9 cellular contexts compared by ENCODE assay signal in genomic region chrX:118420462-118420861, GRCh38.
DNase-seq lines count a peak whose midpoint lies in the region; ATAC-seq and TF ChIP-seq lines count a peak whose summit lies in the region.
"Had no signal": no experiment of that assay in that cellular context is flagged by ENCODE, and none has a peak within 500 bp of the region (broad histone marks: within the 10 kb centered on the region; RNA-seq: fewer than 3 reads in every experiment).

No MANE protein-coding gene starts in this region.

- H3K79me1 ChIP-seq in IMR-90 (ENCODE audit: low read depth in 1 of 2, low read length in 2 of 2) = peaks cover 0 to 3% of the 10 kb centered on the region in 2 experiments; a peak in 1 of 4 replicates

- H3K4ac ChIP-seq in IMR-90 (ENCODE audit: low read depth, low read length) = no peak overlapping the region

- CTCF ChIA-PET in IMR-90 (lab: Yijun Ruan, JAX) = no interaction called here

- no peak overlapping the region for H4K91ac ChIP-seq in IMR-90 (ENCODE audit: insufficient read depth, low read depth, low read length)

- H2BK20ac ChIP-seq in IMR-90 (ENCODE audit: low read depth, low read length) = no peak overlapping the region

- ATAC-seq in stimulated activated naive CD8-positive, alpha-beta T cell treated with anti-CD3 and anti-CD28 coated beads, Interleukin-15, Interleukin-2, amounts not matched to agents 100 U/mL and 50 U/mL, for 24 hours = no peak
- ATAC-seq in IMR-90 (ENCODE audit: low read depth) (peak; percentile 69), HG03521 (IDR thresholded peaks at IDR 0.05; ENCODE audit: unreplicated experiment) (no peak)

- dilution Hi-C loops in IMR-90 (cut with HindIII; ENCODE audit: low sequenced_read_pairs, unreplicated experiment) = no loop called here

- no peak overlapping the region for H3K56ac ChIP-seq in IMR-90 (ENCODE audit: extremely low read depth, insufficient read depth, low read length)

- H3K4me1 Mint-ChIP-seq in stimulated activated naive CD8-positive, alpha-beta T cell treated with anti-CD3 and anti-CD28 coated beads, Interleukin-15, Interleukin-2, amounts not matched to agents 100 ng/mL and 50 ng/mL, for 24 hours (ENCODE audit: low read depth) = peaks cover 10% of the 10 kb centered on the region
- H3K4me1 Mint-ChIP-seq in activated T-helper 2 cell treated with anti-CD3 and anti-CD28 coated beads, Interferon-gamma antibody, Interleukin-2, Interleukin-4, amounts not matched to agents 10 μg/mL and 5 μg/mL and 100 μg/mL, durations not matched to agents 14 hours and 24 hours and 36 hours (ENCODE audit: low read depth) = peaks cover 11% of the 10 kb centered on the region

- H3K36me3 Mint-ChIP-seq in stimulated activated naive CD8-positive, alpha-beta T cell treated with anti-CD3 and anti-CD28 coated beads, Interleukin-15, Interleukin-2, amounts not matched to agents 100 ng/mL and 50 ng/mL, for 24 hours (ENCODE audit: low read depth) = peaks cover 22% of the 10 kb centered on the region
- peaks cover 35% of the 10 kb centered on the region for H3K36me3 Mint-ChIP-seq in activated T-helper 2 cell treated with anti-CD3 and anti-CD28 coated beads, Interferon-gamma antibody, Interleukin-2, Interleukin-4, amounts not matched to agents 10 μg/mL and 5 μg/mL and 100 μg/mL, durations not matched to agents 14 hours and 24 hours and 36 hours (ENCODE audit: low read depth)

- no peak overlapping the region for H3K4me3 ChIP-seq in IMR-90 (ENCODE audit: insufficient read depth, low read depth, low read length)
- H3K4me3 ChIP-seq in fibroblast of mammary gland (ENCODE audit: control insufficient read depth, low read depth, low read length) = no peak overlapping the region
- no peak overlapping the region for H3K4me3 ChIP-seq in uterus

- BruUV-seq in IMR-90 (replicated peaks; lab: Mats Ljungman, UMichigan) = no TSS peak

- no peak overlapping the region for H4K5ac ChIP-seq in IMR-90 (ENCODE audit: low read depth, low read length)

- H3K27me3 ChIP-seq in IMR-90 (ENCODE audit: control insufficient read depth, insufficient read depth, low read length) (no peaks in the 10 kb centered on the region), uterus (no peaks in the 10 kb centered on the region)

- H3K27ac Mint-ChIP-seq in stimulated activated naive CD8-positive, alpha-beta T cell treated with anti-CD3 and anti-CD28 coated beads, Interleukin-15, Interleukin-2, amounts not matched to agents 100 ng/mL and 50 ng/mL, for 24 hours = peak overlapping the region; percentile 73
- no peak overlapping the region for H3K27ac Mint-ChIP-seq in activated T-helper 2 cell treated with anti-CD3 and anti-CD28 coated beads, Interferon-gamma antibody, Interleukin-2, Interleukin-4, amounts not matched to agents 10 μg/mL and 5 μg/mL and 100 μg/mL, durations not matched to agents 14 hours and 24 hours and 36 hours

- H3K9me3 ChIP-seq in IMR-90 (ENCODE audit: control insufficient read depth, insufficient read depth, low read length) = no peaks in the 10 kb centered on the region
- no peaks in the 10 kb centered on the region for H3K9me3 ChIP-seq in uterus

- no peaks in the 10 kb centered on the region for H3K9me1 ChIP-seq in IMR-90 (ENCODE audit: insufficient read depth, low read length)

- H2AFZ ChIP-seq in IMR-90 (replicated peaks; ENCODE audit: low read length, poor library complexity) = no peak overlapping the region

- H2BK120ac ChIP-seq in IMR-90 (ENCODE audit: low read depth, low read length) = no peak overlapping the region

- no peak overlapping the region for H3K27ac ChIP-seq in IMR-90 (ENCODE audit: insufficient read depth, low read length)
- peak overlapping the region; percentile 8 to 34 for H3K27ac ChIP-seq in uterus

- H3K9ac ChIP-seq in IMR-90 (ENCODE audit: low read depth, low read length) = no peak overlapping the region

- TF ChIP-seq RAD21 in IMR-90 (IDR thresholded peaks at IDR 0.05; ENCODE audit: low read length) = no peak

- no peak overlapping the region for H2BK15ac ChIP-seq in IMR-90 (ENCODE audit: low read depth, low read length)

- H3K4me1 ChIP-seq in IMR-90 (ENCODE audit: control insufficient read depth, insufficient read depth, low read length) (no peaks in the 10 kb centered on the region), uterus (no peaks in the 10 kb centered on the region)

- H3K18ac ChIP-seq in IMR-90 (ENCODE audit: low read depth, low read length) = no peak overlapping the region

- no peak overlapping the region for H2BK5ac ChIP-seq in IMR-90 (ENCODE audit: low read depth, low read length, poor library complexity, severe bottlenecking)

- H4K20me1 ChIP-seq in IMR-90 (ENCODE audit: insufficient read depth, low read length) = no peaks in the 10 kb centered on the region

- no peak overlapping the region for H2AK9ac ChIP-seq in IMR-90 (replicated peaks; ENCODE audit: low read depth, low read length, poor library complexity)

- no peaks in the 10 kb centered on the region for H3K27me3 Mint-ChIP-seq in stimulated activated naive CD8-positive, alpha-beta T cell treated with anti-CD3 and anti-CD28 coated beads, Interleukin-15, Interleukin-2, amounts not matched to agents 100 ng/mL and 50 ng/mL, for 24 hours
- H3K27me3 Mint-ChIP-seq in activated T-helper 2 cell treated with anti-CD3 and anti-CD28 coated beads, Interferon-gamma antibody, Interleukin-2, Interleukin-4, amounts not matched to agents 10 μg/mL and 5 μg/mL and 100 μg/mL, durations not matched to agents 14 hours and 24 hours and 36 hours (ENCODE audit: low read depth) = no peaks in the 10 kb centered on the region
- H3K27me3 Mint-ChIP-seq: naive B cell had no signal

- H3K14ac ChIP-seq in IMR-90 (replicated peaks; ENCODE audit: low read depth, low read length) = no peak overlapping the region

- intact Hi-C loops in IMR-90 (cut with micrococcal nuclease) = no loop called here
- intact Hi-C loops in uterus (cut with DNase I; ENCODE audit: low total_unique reads) = no loop called here
- intact Hi-C loops in activated T-helper 2 cell treated with anti-CD3 and anti-CD28 coated beads, Interferon-gamma antibody, Interleukin-2, Interleukin-4, amounts not matched to agents 10 μg/mL and 5 μg/mL and 100 μg/mL, durations not matched to agents 14 hours and 24 hours and 36 hours (cut with micrococcal nuclease) = loop anchor here (5.0 kb wide), 1 partner anchor 73 kb away; the partner anchor contains the start of gene WDR44

- POLR2A ChIA-PET in IMR-90 (lab: Charles Lee; ENCODE audit: unreplicated experiment) = no interaction called here

- H3K36me3 ChIP-seq in IMR-90 (ENCODE audit: control insufficient read depth, insufficient read depth, low read length) (peaks cover 4% of the 10 kb centered on the region; the same call in 1 of the 2 replicates), uterus (no peaks in the 10 kb centered on the region)

- H3K4me2 ChIP-seq in IMR-90 (ENCODE audit: low read depth, low read length) = no peak overlapping the region

- TF ChIP-seq CTCF in IMR-90 (conservative IDR thresholded peaks at IDR 0.05; ENCODE audit: low read depth, low read length) = no peak
- TF ChIP-seq CTCF in fibroblast of mammary gland (conservative IDR thresholded peaks at IDR 0.05; ENCODE audit: control insufficient read depth, insufficient read depth, low read depth, low read length) = no peak
- TF ChIP-seq CTCF in uterus (IDR thresholded peaks at IDR 0.05) = no peak

- DNase-seq in stimulated activated naive CD8-positive, alpha-beta T cell treated with anti-CD3 and anti-CD28 coated beads, Interleukin-15, Interleukin-2, amounts not matched to agents 100 U/mL and 50 U/mL, for 24 hours = no peak
- DNase-seq in IMR-90 (peak; percentile 42), fibroblast of mammary gland (ENCODE audit: low read depth) (peak; percentile 67), uterus (no peak), NOMO-1 treated with dmso at 0.1 percent for 144 hours (lab: John Stamatoyannopoulos, UW; ENCODE audit: unreplicated experiment) (no peak)
- DNase-seq in activated T-helper 2 cell treated with anti-CD3 and anti-CD28 coated beads, Interferon-gamma antibody, Interleukin-2, Interleukin-4, amounts not matched to agents 10 μg/mL and 5 μg/mL and 100 μg/mL, durations not matched to agents 14 hours and 24 hours and 36 hours (ENCODE audit: low spot score) = no peak
- DNase-seq: naive B cell had no signal

- H2AK5ac ChIP-seq in IMR-90 (ENCODE audit: low read depth, low read length) = no peak overlapping the region

- 67% methylated on average over 4 of the region's 5 CpGs; no CpG with 5 or more reads in 1 of the 2 experiments for WGBS in IMR-90 (ENCODE audit: extremely low coverage in 2 of 2, insufficient read length in 1 of 2), 2 experiments

- no peaks in the 10 kb centered on the region for H3K9me3 Mint-ChIP-seq in stimulated activated naive CD8-positive, alpha-beta T cell treated with anti-CD3 and anti-CD28 coated beads, Interleukin-15, Interleukin-2, amounts not matched to agents 100 ng/mL and 50 ng/mL, for 24 hours
- H3K9me3 Mint-ChIP-seq in activated T-helper 2 cell treated with anti-CD3 and anti-CD28 coated beads, Interferon-gamma antibody, Interleukin-2, Interleukin-4, amounts not matched to agents 10 μg/mL and 5 μg/mL and 100 μg/mL, durations not matched to agents 14 hours and 24 hours and 36 hours = no peaks in the 10 kb centered on the region
- H3K9me3 Mint-ChIP-seq: naive B cell had no signal

- TF ChIP-seq POLR2A in IMR-90 (IDR thresholded peaks at IDR 0.05; ENCODE audit: low read depth, low read length) (no peak), uterus (IDR thresholded peaks at IDR 0.05) (no peak)

- H4K8ac ChIP-seq in IMR-90 (ENCODE audit: low read depth in 2 of 2, low read length in 2 of 2) = no peak overlapping the region

- no peak overlapping the region for H3K4me3 Mint-ChIP-seq in stimulated activated naive CD8-positive, alpha-beta T cell treated with anti-CD3 and anti-CD28 coated beads, Interleukin-15, Interleukin-2, amounts not matched to agents 100 ng/mL and 50 ng/mL, for 24 hours
- no peak overlapping the region for H3K4me3 Mint-ChIP-seq in activated T-helper 2 cell treated with anti-CD3 and anti-CD28 coated beads, Interferon-gamma antibody, Interleukin-2, Interleukin-4, amounts not matched to agents 10 μg/mL and 5 μg/mL and 100 μg/mL, durations not matched to agents 14 hours and 24 hours and 36 hours (ENCODE audit: low read depth)

- in situ Hi-C loops in IMR-90 (cut with MboI; ENCODE audit: low sequenced_read_pairs) = no loop called here

- H3K23ac ChIP-seq in IMR-90 (ENCODE audit: low read depth, low read length) = no peak overlapping the region

TF ChIP-seq in IMR-90, 13 proteins besides CTCF, POLR2A, EP300 and RAD21 (continues in another document):
- TF ChIP-seq BHLHE40 (IDR thresholded peaks at IDR 0.05; ENCODE audit: low read depth, low read length) (no peak), CHD1 (IDR thresholded peaks at IDR 0.05; ENCODE audit: low read depth, low read length) (no peak)
- TF ChIP-seq, protein P1, sequence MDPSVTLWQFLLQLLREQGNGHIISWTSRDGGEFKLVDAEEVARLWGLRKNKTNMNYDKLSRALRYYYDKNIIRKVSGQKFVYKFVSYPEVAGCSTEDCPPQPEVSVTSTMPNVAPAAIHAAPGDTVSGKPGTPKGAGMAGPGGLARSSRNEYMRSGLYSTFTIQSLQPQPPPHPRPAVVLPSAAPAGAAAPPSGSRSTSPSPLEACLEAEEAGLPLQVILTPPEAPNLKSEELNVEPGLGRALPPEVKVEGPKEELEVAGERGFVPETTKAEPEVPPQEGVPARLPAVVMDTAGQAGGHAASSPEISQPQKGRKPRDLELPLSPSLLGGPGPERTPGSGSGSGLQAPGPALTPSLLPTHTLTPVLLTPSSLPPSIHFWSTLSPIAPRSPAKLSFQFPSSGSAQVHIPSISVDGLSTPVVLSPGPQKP (IDR thresholded peaks at IDR 0.05; ENCODE audit: borderline replicate concordance, low read depth, low read length) = no peak

Comparison
In these comparisons a context has a peak if more than half of its experiments do, and no peak if none do; other contexts are left out.
1. DNase-seq: peak in IMR-90 (single experiment) and fibroblast of mammary gland (single experiment); none in stimulated activated naive CD8-positive, alpha-beta T cell treated with anti-CD3 and anti-CD28 coated beads, Interleukin-15, Interleukin-2, amounts not matched to agents 100 U/mL and 50 U/mL, for 24 hours (single experiment), uterus (0 of 2), NOMO-1 treated with dmso at 0.1 percent for 144 hours (single experiment) and activated T-helper 2 cell treated with anti-CD3 and anti-CD28 coated beads, Interferon-gamma antibody, Interleukin-2, Interleukin-4, amounts not matched to agents 10 μg/mL and 5 μg/mL and 100 μg/mL, durations not matched to agents 14 hours and 24 hours and 36 hours (single experiment).